In the genomic region with DNA sequence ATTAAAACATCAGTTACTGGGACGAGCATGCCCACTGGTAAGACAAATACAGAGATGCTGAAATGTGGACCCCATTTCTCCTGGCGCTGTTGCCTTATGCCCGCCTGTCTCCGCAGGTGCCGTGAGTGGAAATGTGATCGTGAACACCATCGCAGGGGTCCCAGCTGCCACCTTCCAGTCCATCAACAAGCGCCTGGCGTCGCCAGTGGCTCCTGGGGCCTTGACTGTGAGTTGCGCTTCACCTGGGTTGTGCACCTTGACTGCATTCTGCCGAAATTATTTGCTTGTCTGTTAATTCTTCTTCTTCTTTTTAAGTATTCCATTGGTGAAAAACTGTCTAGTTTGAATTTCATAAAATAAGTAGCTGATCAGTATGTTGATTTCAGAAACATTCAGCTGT, we compare ENCODE assay signal across 32 cellular contexts.
"Had no signal": no experiment of that assay in that cellular context is flagged by ENCODE, and none has a peak within 500 bp of the region (broad histone marks: within the 10 kb centered on the region; RNA-seq: fewer than 3 reads in every experiment).

No MANE protein-coding gene starts in this region.

- H3K27me3 Mint-ChIP-seq: activated CD4-positive, alpha-beta memory T cell treated with anti-CD3 and anti-CD28 coated beads, Interleukin-2, amount 10 ng/mL, durations not matched to agents 7 days and 5 days; activated CD8-positive, alpha-beta memory T cell treated with anti-CD3 and anti-CD28 coated beads, Interleukin-2, amount 10 ng/mL, durations not matched to agents 7 days and 5 days had no signal

- DNase-seq: activated CD4-positive, alpha-beta memory T cell treated with anti-CD3 and anti-CD28 coated beads, Interleukin-2, amount 10 ng/mL, durations not matched to agents 7 days and 5 days; activated CD4-positive, alpha-beta T cell treated with anti-CD3 and anti-CD28 coated beads for 1 hour; activated CD4-positive, alpha-beta T cell treated with anti-CD3 and anti-CD28 coated beads for 48 hours; activated CD4-positive, CD25-positive, alpha-beta regulatory T cell; activated CD8-positive, alpha-beta memory T cell treated with anti-CD3 and anti-CD28 coated beads for 24 hours; activated CD8-positive, alpha-beta memory T cell treated with anti-CD3 and anti-CD28 coated beads, Interleukin-2, amount 10 ng/mL, durations not matched to agents 7 days and 5 days; activated CD8-positive, alpha-beta memory T cell treated with anti-CD3 and anti-CD28 coated beads, Interleukin-2, amount 50 U/mL, for 48 hours; activated gamma-delta T cell treated with Interleukin-2 at 50 U/mL for 16 hours; activated naive CD4-positive, alpha-beta T cell treated with anti-CD3 and anti-CD28 coated beads for 36 hours; activated T-cell treated with anti-CD3 and anti-CD28 coated beads, Interleukin-2, amount 50 U/mL, for 1 hour; adrenal gland; body of pancreas; NCI-H1092 treated with DMSO at 0.1 percent for 48 hours; NCI-H1417; NCI-H146; NCI-H187; NCI-H2029 treated with DMSO at 0.1 percent for 48 hours; NCI-H2107; NCI-H2171; NCI-H510A; NCI-H526; NCI-H748 treated with DMSO at 0.1 percent for 48 hours; SHP77; SJCRH30; T1000; WERI-Rb-1 had no signal

- H3K4me3 Mint-ChIP-seq: activated CD4-positive, alpha-beta memory T cell treated with anti-CD3 and anti-CD28 coated beads, Interleukin-2, amount 10 ng/mL, durations not matched to agents 7 days and 5 days; activated CD8-positive, alpha-beta memory T cell treated with anti-CD3 and anti-CD28 coated beads, Interleukin-2, amount 10 ng/mL, durations not matched to agents 7 days and 5 days; activated naive CD4-positive, alpha-beta T cell treated with anti-CD3 and anti-CD28 coated beads for 36 hours had no signal

- H3K9me3 Mint-ChIP-seq: activated CD4-positive, alpha-beta memory T cell treated with anti-CD3 and anti-CD28 coated beads, Interleukin-2, amount 10 ng/mL, durations not matched to agents 7 days and 5 days; activated naive CD4-positive, alpha-beta T cell treated with anti-CD3 and anti-CD28 coated beads for 36 hours; activated naive CD4-positive, alpha-beta T cell treated with anti-CD3 and anti-CD28 coated beads, Interleukin-2, amount 50 U/mL, for 72 hours; activated T-helper 2 cell treated with anti-CD3 and anti-CD28 coated beads, Interferon-gamma antibody, Interleukin-2, Interleukin-4, amounts not matched to agents 10 μg/mL and 5 μg/mL and 100 μg/mL, durations not matched to agents 14 hours and 24 hours and 36 hours had no signal

- ATAC-seq: activated CD8-positive, alpha-beta memory T cell treated with anti-CD3 and anti-CD28 coated beads, Interleukin-2, amount 10 ng/mL, durations not matched to agents 7 days and 5 days; activated naive CD4-positive, alpha-beta T cell treated with anti-CD3 and anti-CD28 coated beads, Interleukin-2, amount 50 U/mL, for 72 hours; body of pancreas; Panc1 had no signal

- H3K27ac Mint-ChIP-seq: activated CD4-positive, alpha-beta memory T cell treated with anti-CD3 and anti-CD28 coated beads, Interleukin-2, amount 10 ng/mL, durations not matched to agents 7 days and 5 days; activated CD8-positive, alpha-beta memory T cell treated with anti-CD3 and anti-CD28 coated beads, Interleukin-2, amount 10 ng/mL, durations not matched to agents 7 days and 5 days had no signal

- H3K4me1 Mint-ChIP-seq: activated CD4-positive, alpha-beta memory T cell treated with anti-CD3 and anti-CD28 coated beads, Interleukin-2, amount 10 ng/mL, durations not matched to agents 7 days and 5 days; activated CD8-positive, alpha-beta memory T cell treated with anti-CD3 and anti-CD28 coated beads, Interleukin-2, amount 10 ng/mL, durations not matched to agents 7 days and 5 days had no signal

- H3K27me3 ChIP-seq: adrenal gland, body of pancreas, breast epithelium, SJCRH30 had no signal

- H3K4me3 ChIP-seq: adrenal gland, body of pancreas, breast epithelium, SJCRH30, SK-N-MC had no signal

- H3K4me1 ChIP-seq: adrenal gland, breast epithelium, SJCRH30 had no signal

- H3K27ac ChIP-seq: adrenal gland, body of pancreas, breast epithelium, SJCRH30, SK-N-MC, WERI-Rb-1 had no signal

- FAIRE-seq: astrocyte had no signal

- H3K9me3 ChIP-seq: adrenal gland, body of pancreas, breast epithelium, SJCRH30 had no signal
